8 cellular contexts compared by ENCODE assay signal in the genomic region with DNA sequence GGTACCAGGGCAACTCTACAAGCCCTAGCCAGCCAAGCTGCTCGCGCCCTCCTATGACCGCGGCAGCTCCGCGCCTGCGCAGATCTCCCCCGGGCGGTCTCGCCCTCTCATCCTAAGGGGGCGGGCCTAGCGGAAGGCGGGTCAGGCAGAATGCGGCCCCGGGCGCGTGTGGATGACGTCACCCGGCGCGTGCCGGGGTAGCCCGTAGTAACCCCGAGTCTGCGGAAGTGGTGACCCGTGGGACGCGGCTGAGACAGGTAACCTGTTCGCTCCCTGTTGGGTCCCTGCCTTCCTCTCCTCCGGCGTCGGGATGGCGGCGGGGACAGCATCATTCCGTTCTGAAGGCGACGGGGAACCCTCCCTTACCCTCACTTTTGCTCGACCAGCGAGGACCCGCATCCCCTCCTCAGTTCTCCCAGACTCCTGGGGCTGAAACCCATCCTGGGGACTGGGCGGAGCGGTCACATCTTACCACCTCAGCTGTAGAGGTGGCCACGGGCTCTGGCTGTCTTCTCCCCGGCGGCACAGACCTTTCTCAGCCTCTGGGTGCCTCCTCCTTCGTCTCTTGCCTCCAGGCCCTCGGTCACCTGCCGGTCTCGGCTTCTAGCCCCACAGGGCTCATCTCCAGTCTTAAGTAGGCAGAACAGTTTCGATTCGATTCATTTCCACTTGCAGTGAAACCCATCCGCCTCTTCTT. TPM values are rescaled to one million over a fixed set of nuclear protein-coding genes. Genes with fewer than 3 reads are reported as not detected.
DNase-seq lines count a peak whose midpoint lies in the region; ATAC-seq and TF ChIP-seq lines count a peak whose summit lies in the region.

Gene AOPEP, plus strand, starts transcription at position 205 of the 697 bp plus-strand sequence. CDS start 33,085 bp downstream, outside the sequence.

- H3K4me2 ChIP-seq in OCI-LY1 (ENCODE audit: low read length), result peak within 1 kb of the TSS; percentile 94

- WGBS in HUES64, result under 1% methylated on average over 52 of the region's 52 CpGs

- H3F3A ChIP-seq in OCI-LY1 (ENCODE audit: insufficient read depth, low read length), result no peaks in the 10 kb centered on the region

- peaks cover 21% of the 10 kb centered on the region for H3K4me1 Mint-ChIP-seq in Calu3 (ENCODE audit: low read depth, unreplicated experiment)
- peaks cover 8% of the 10 kb centered on the region for H3K4me1 Mint-ChIP-seq in endothelial cell (ENCODE audit: unreplicated experiment)
- peaks cover 9% of the 10 kb centered on the region for H3K4me1 Mint-ChIP-seq in mesothelial cell of epicardium

- H3K9me2 ChIP-seq in OCI-LY1 (ENCODE audit: low read depth, low read length), result no peaks in the 10 kb centered on the region

- no peaks in the 10 kb centered on the region for H4K20me1 ChIP-seq in OCI-LY1 (ENCODE audit: insufficient read depth, low read length)

- intact Hi-C loops in Calu3 (cut with micrococcal nuclease; ENCODE audit: unreplicated experiment), result no loop called here

- H3K27me3 Mint-ChIP-seq in Calu3 (ENCODE audit: unreplicated experiment), result no peaks in the 10 kb centered on the region
- H3K27me3 Mint-ChIP-seq in endothelial cell (ENCODE audit: unreplicated experiment), result peaks cover 4% of the 10 kb centered on the region
- H3K27me3 Mint-ChIP-seq in mesothelial cell of epicardium (ENCODE audit: low read depth), result no peaks in the 10 kb centered on the region

- ATAC-seq in GM21447 (IDR thresholded peaks at IDR 0.05; ENCODE audit: unreplicated experiment), result peak; percentile 95

- CTCF ChIA-PET in Calu3 (lab: Charles Lee), result interaction anchor here (0.6 to 1.0 kb wide), 3 partner anchors 57 to 401 kb away, joined by 3 to 5 read pairs (median 4); no protein-coding TSS in a partner anchor

- H3K79me2 ChIP-seq in OCI-LY1 (ENCODE audit: insufficient read depth, low read length), result peaks cover 20% of the 10 kb centered on the region

- H3K9me3 Mint-ChIP-seq in Calu3 (ENCODE audit: low read depth, unreplicated experiment), result no peaks in the 10 kb centered on the region
- H3K9me3 Mint-ChIP-seq in endothelial cell (ENCODE audit: unreplicated experiment), result no peaks in the 10 kb centered on the region
- peaks cover 5% of the 10 kb centered on the region for H3K9me3 Mint-ChIP-seq in mesothelial cell of epicardium

- no peaks in the 10 kb centered on the region for H3K27me3 ChIP-seq in HUES64 (ENCODE audit: insufficient read depth, low read length)
- H3K27me3 ChIP-seq in OCI-LY1 (ENCODE audit: insufficient read depth, low read length), result no peaks in the 10 kb centered on the region

- H3K9me3 ChIP-seq in HUES64 (ENCODE audit: insufficient read depth, low read depth, low read length) (peaks cover 7% of the 10 kb centered on the region; the same call in 1 of the 2 replicates), OCI-LY1 (ENCODE audit: low read length) (peaks cover 5% of the 10 kb centered on the region)

- H3K36me3 ChIP-seq in HUES64 (ENCODE audit: insufficient read depth, low read length) (no peaks in the 10 kb centered on the region), OCI-LY1 (ENCODE audit: insufficient read depth, low read length) (no peaks in the 10 kb centered on the region)

- DNase-seq in Calu3, result peak; percentile 97
- DNase-seq in activated CD8-positive, alpha-beta memory T cell treated with anti-CD3 and anti-CD28 coated beads, Interleukin-2, amount 50 U/mL, for 48 hours, result peak; percentile 100
- DNase-seq in endothelial cell (ENCODE audit: low spot score), result peak; percentile 99
- DNase-seq in mesothelial cell of epicardium (ENCODE audit: low spot score in 2 of 2, unreplicated experiment in 2 of 2), result peak; percentile 97 to 99
- peak; percentile 99 for DNase-seq in stimulated activated CD8-positive, alpha-beta memory T cell treated with anti-CD3 and anti-CD28 coated beads, Interleukin-15, amount 100 ng/mL, for 48 hours (ENCODE audit: low read depth in 2 of 2)

- peak within 1 kb of the TSS; percentile 64 for H3K27ac ChIP-seq in HUES64 (ENCODE audit: low read depth, low read length)
- H3K27ac ChIP-seq in OCI-LY1 (ENCODE audit: low read depth, low read length, poor library complexity, severe bottlenecking), result no peak within 1 kb of the TSS

- BruUV-seq in Calu3 (replicated peaks; lab: Mats Ljungman, UMichigan), result TSS peak; percentile 86

- peak within 1 kb of the TSS; percentile 76; the same call in 1 of the 2 replicates for H2AFZ ChIP-seq in OCI-LY1 (ENCODE audit: low read length)

- peak within 1 kb of the TSS; percentile 77 for H3K9ac ChIP-seq in HUES64 (ENCODE audit: low read depth, low read length)
- H3K9ac ChIP-seq in OCI-LY1 (ENCODE audit: low read length), result peak within 1 kb of the TSS; percentile 90

- peak within 1 kb of the TSS; percentile 93 for H3K4me3 ChIP-seq in HUES64 (ENCODE audit: low read length)
- peak within 1 kb of the TSS; percentile 93 for H3K4me3 ChIP-seq in OCI-LY1 (ENCODE audit: low read depth, low read length, poor library complexity, severe bottlenecking)

- peak within 1 kb of the TSS; percentile 98 for H3K27ac Mint-ChIP-seq in Calu3 (ENCODE audit: unreplicated experiment)
- peak within 1 kb of the TSS; percentile 94 for H3K27ac Mint-ChIP-seq in endothelial cell (ENCODE audit: unreplicated experiment)
- peak within 1 kb of the TSS; percentile 96 for H3K27ac Mint-ChIP-seq in mesothelial cell of epicardium

- H3K4me3 Mint-ChIP-seq in Calu3 (ENCODE audit: low read depth, unreplicated experiment), result peak within 1 kb of the TSS; percentile 97
- H3K4me3 Mint-ChIP-seq in endothelial cell (ENCODE audit: unreplicated experiment), result peak within 1 kb of the TSS; percentile 97
- H3K4me3 Mint-ChIP-seq in mesothelial cell of epicardium, result peak within 1 kb of the TSS; percentile 84

- H3K36me3 Mint-ChIP-seq in Calu3 (ENCODE audit: insufficient read depth, unreplicated experiment), result peaks cover 18% of the 10 kb centered on the region
- H3K36me3 Mint-ChIP-seq in endothelial cell (ENCODE audit: low read depth, unreplicated experiment), result peaks cover 3% of the 10 kb centered on the region
- H3K36me3 Mint-ChIP-seq in mesothelial cell of epicardium, result no peaks in the 10 kb centered on the region

- H3K4me1 ChIP-seq in HUES64 (ENCODE audit: insufficient read depth, low read length) (peaks cover 4% of the 10 kb centered on the region; the same call in 1 of the 2 replicates), OCI-LY1 (ENCODE audit: insufficient read depth, low read length, severe bottlenecking) (peaks cover 22% of the 10 kb centered on the region)

- TF ChIP-seq CTCF in Calu3 (IDR thresholded peaks at IDR 0.05; ENCODE audit: unreplicated experiment), result no peak
- no peak for TF ChIP-seq CTCF in OCI-LY1 (IDR thresholded peaks at IDR 0.05; ENCODE audit: low read length)
- TF ChIP-seq CTCF in endothelial cell (IDR thresholded peaks at IDR 0.05; ENCODE audit: unreplicated experiment), result no peak
- no peak for TF ChIP-seq CTCF in mesothelial cell of epicardium (IDR thresholded peaks at IDR 0.05; ENCODE audit: unreplicated experiment)

RNA-seq across cellular contexts. Expression of gene AOPEP, which starts in this region (rescaled TPM):
- total RNA-seq in Calu3 (2022) (89.5 and 90.2 TPM in 2 replicates), endothelial cell (ENCODE audit: unreplicated experiment) (22.1 TPM), mesothelial cell of epicardium (56.3 to 63.0 TPM (median 61.4 TPM) in 3 replicates)
- 6.5 TPM for polyA plus RNA-seq in HUES64 (2013, experiment 1 of 2)
- 5.2 TPM for polyA plus RNA-seq in HUES64 (2013, experiment 2 of 2)
